In genomic region chr16:84827131-84827574, GRCh38 we compare ENCODE assay signal across 12 cellular contexts. TPM values are rescaled to one million over a fixed set of nuclear protein-coding genes. Genes with fewer than 3 reads are reported as not detected.
A peak's percentile ranks its signal among the peaks of the same experiment; 100 is the strongest.
DNase-seq lines count a peak whose midpoint lies in the region; ATAC-seq lines count a peak whose summit lies in the region.
"Had no signal": no experiment of that assay in that cellular context is flagged by ENCODE, and none has a peak within 500 bp of the region (broad histone marks: within the 10 kb centered on the region; RNA-seq: fewer than 3 reads in every experiment).

No MANE protein-coding gene starts in this region.

- H2AFZ ChIP-seq in neuron (ENCODE audit: low read depth, low read length), result no peak overlapping the region

- peaks cover 21% of the 10 kb centered on the region for H3K27me3 ChIP-seq in neuron (ENCODE audit: insufficient read depth, low read length)
- H3K27me3 ChIP-seq: pancreas had no signal

- no peaks in the 10 kb centered on the region for H3K36me3 ChIP-seq in neuron (ENCODE audit: insufficient read depth, low read length)
- H3K36me3 ChIP-seq: pancreas had no signal

- H3K4me1 ChIP-seq in neuron (ENCODE audit: insufficient read depth, low read length), result peaks cover 13% of the 10 kb centered on the region
- H3K4me1 ChIP-seq: A549, pancreas had no signal

- ATAC-seq in Right ventricle myocardium superior (ENCODE audit: poor library complexity) (peak; percentile 15), left cardiac atrium (no peak), HG02798 (IDR thresholded peaks at IDR 0.05; ENCODE audit: poor library complexity, unreplicated experiment) (no peak), HG03108 (IDR thresholded peaks at IDR 0.05; ENCODE audit: unreplicated experiment) (no peak)
- ATAC-seq: A549; activated CD4-positive, CD25-positive, alpha-beta regulatory T cell treated with anti-CD3 and anti-CD28 coated beads, Interleukin-2, amount 50 U/mL, for 24 hours had no signal

- peak overlapping the region; percentile 5 for H3K4me3 ChIP-seq in neuron (ENCODE audit: low read length)
- H3K4me3 ChIP-seq: A549, pancreas had no signal

- intact Hi-C loops in Right ventricle myocardium superior (cut with DNase I) (no loop called here), left cardiac atrium (cut with DNase I) (no loop called here)

- H3K9me3 ChIP-seq in neuron (ENCODE audit: low read length), result no peaks in the 10 kb centered on the region
- H3K9me3 ChIP-seq: A549, pancreas had no signal

- DNase-seq in Right ventricle myocardium superior (no peak), left cardiac atrium (no peak), fibroblast of gingiva (ENCODE audit: low read depth) (peak; percentile 62), germinal center (ENCODE audit: low spot score) (no peak), mucosa of gallbladder (ENCODE audit: low spot score) (no peak)
- DNase-seq: NCI-H1694, pancreas had no signal

RNA-seq across cellular contexts. Expression of gene CRISPLD2, which starts 7.4 kb away (rescaled TPM):
- total RNA-seq in Right ventricle myocardium superior (23.5 TPM), left cardiac atrium (10 to 100 TPM; 36.1 to 58.3 TPM), mucosa of gallbladder (117 TPM)
